In genomic region chr15:32718822-32719716, GRCh38 we compare ENCODE assay signal across 8 cellular contexts. TPM values are rescaled to one million over a fixed set of nuclear protein-coding genes. Genes with fewer than 3 reads are reported as not detected.
DNase-seq lines count a peak whose midpoint lies in the region; ATAC-seq and TF ChIP-seq lines count a peak whose summit lies in the region.

No MANE protein-coding gene starts in this region.

- no peaks in the 10 kb centered on the region for H3K9me3 Mint-ChIP-seq in natural killer cell

- peak overlapping the region; percentile 94 for H3K4me3 ChIP-seq in AG10803 (ENCODE audit: low read length)
- peak overlapping the region; percentile 53 for H3K4me3 ChIP-seq in MG63
- peak overlapping the region; percentile 9 for H3K4me3 ChIP-seq in endocrine pancreas (ENCODE audit: control insufficient read depth, insufficient read depth, low read length)

- H3K27ac Mint-ChIP-seq in natural killer cell, result no peak overlapping the region

- no peaks in the 10 kb centered on the region for H3K9me3 ChIP-seq in MG63
- H3K9me3 ChIP-seq in endocrine pancreas (ENCODE audit: control insufficient read depth, low read length), result no peaks in the 10 kb centered on the region

- peaks cover 3% of the 10 kb centered on the region for H3K4me1 ChIP-seq in endocrine pancreas (ENCODE audit: control insufficient read depth, insufficient read depth, low read length)

- peaks cover 7% of the 10 kb centered on the region for H3K27me3 ChIP-seq in MG63
- H3K27me3 ChIP-seq in endocrine pancreas (ENCODE audit: control insufficient read depth, insufficient read depth, low read length), result no peaks in the 10 kb centered on the region

- no peaks in the 10 kb centered on the region for H3K36me3 Mint-ChIP-seq in natural killer cell

- H3K36me3 ChIP-seq in MG63 (no peaks in the 10 kb centered on the region; the same call in 1 of the 2 replicates), endocrine pancreas (ENCODE audit: control insufficient read depth, insufficient read depth, low read length) (no peaks in the 10 kb centered on the region)

- TF ChIP-seq CTCF in AG10803 (conservative IDR thresholded peaks at IDR 0.05; ENCODE audit: low read length) (no peak), natural killer cell (IDR thresholded peaks at IDR 0.05) (no peak)

- H3K9ac ChIP-seq in endocrine pancreas (ENCODE audit: control insufficient read depth, insufficient read depth, low read length), result peak overlapping the region; percentile 22

- DNase-seq in AG10803 (ENCODE audit: low read depth) (no peak), MG63 (peak; percentile 33), natural killer cell (no peak), NCI-H1694 treated with DMSO at 0.1 percent for 48 hours (lab: John Stamatoyannopoulos, UW) (no peak), superior temporal gyrus (ENCODE audit: extremely low spot score) (no peak), NCI-H2227 treated with DMSO at 0.1 percent for 48 hours (lab: John Stamatoyannopoulos, UW) (no peak)

- peaks cover 52 to 69% of the 10 kb centered on the region in 2 donors for H3K27me3 Mint-ChIP-seq in natural killer cell (ENCODE audit: low read depth in 2 of 2)

- H3K4me1 Mint-ChIP-seq in natural killer cell, result peaks cover 7 to 15% of the 10 kb centered on the region in 2 donors

- intact Hi-C loops in natural killer cell (cut with micrococcal nuclease), result no loop called here

- H3K4me3 Mint-ChIP-seq in natural killer cell, result peak overlapping the region; percentile 11

- ATAC-seq in natural killer cell (no peak), GM18867 (IDR thresholded peaks at IDR 0.05; ENCODE audit: unreplicated experiment) (no peak)

RNA-seq across cellular contexts. Expression of gene GREM1, which starts 1.3 kb away (rescaled TPM):
- 27.3 and 30.7 TPM in 2 replicates for total RNA-seq in MG63 (2014; rRNA removed; shearing (Covaris generic); ENCODE audit: low replicate concordance)
- total RNA-seq in natural killer cell, result not detected

Comparison
In these comparisons a context has a peak if more than half of its experiments do, and no peak if none do; other contexts are left out.
1. H3K4me3 ChIP-seq: peak in every context shown above with its lines; median percentile 94 in AG10803; 53 in MG63; 9 in endocrine pancreas.
2. RNA of gene GREM1, which starts 1.3 kb away (total RNA-seq): 27.3 to 30.7 TPM in MG63; not detected in natural killer cell; every median in the first group is over 10 times any median in the second.